ENCODE assay signal across 8 cellular contexts in genomic region chr4:81504685-81505598, GRCh38. TPM values are rescaled to one million over a fixed set of nuclear protein-coding genes. Genes with fewer than 3 reads are reported as not detected.
DNase-seq lines count a peak whose midpoint lies in the region; ATAC-seq lines count a peak whose summit lies in the region.

No MANE protein-coding gene starts in this region.

- H3K36me3 ChIP-seq in skeletal muscle tissue (ENCODE audit: control insufficient read depth in 3 of 3, insufficient read depth in 3 of 3, low read length in 3 of 3) (no peaks in the 10 kb centered on the region), H7 (replicated peaks; ENCODE audit: control insufficient read depth, insufficient read depth, low read length) (no peaks in the 10 kb centered on the region)

- no peaks in the 10 kb centered on the region for H3K9me3 ChIP-seq in skeletal muscle tissue (ENCODE audit: control insufficient read depth in 3 of 3, low read length in 3 of 3)

- peak; percentile 65 for DNase-seq in activated CD4-positive, alpha-beta T cell treated with anti-CD3 and anti-CD28 coated beads, Interleukin-2, amount 50 U/mL, for 1 hour
- DNase-seq in epithelial cell of prostate (ENCODE audit: low read depth, low spot score) (no peak), H7 (no peak), occipital lobe (lab: John Stamatoyannopoulos, UW) (no peak), GM03348 (ENCODE audit: low spot score) (no peak)

- H3K27me3 ChIP-seq in skeletal muscle tissue (ENCODE audit: control insufficient read depth in 3 of 3, insufficient read depth in 3 of 3, low read length in 3 of 3) (no peaks in the 10 kb centered on the region), H7 (ENCODE audit: control insufficient read depth, insufficient read depth, low read length) (no peaks in the 10 kb centered on the region)

- H3K4me1 ChIP-seq in skeletal muscle tissue (ENCODE audit: control insufficient read depth in 3 of 3, insufficient read depth in 3 of 3, low read length in 3 of 3), result peaks cover 0 to 3% (median 0%) of the 10 kb centered on the region in 3 donors

- H3K4me3 ChIP-seq in skeletal muscle tissue (ENCODE audit: low read length in 3 of 3) (peak overlapping the region in 2 of 3 donors; percentile 15 to 25), H7 (ENCODE audit: insufficient read depth, low read depth, low read length) (no peak overlapping the region)

- peak overlapping the region in 1 of 3 donors; percentile 32 for H3K9ac ChIP-seq in skeletal muscle tissue (ENCODE audit: low read depth in 1 of 3, low read length in 3 of 3)

- ATAC-seq in GM18861 (IDR thresholded peaks at IDR 0.05; ENCODE audit: unreplicated experiment) (peak; percentile 42), HG03280 (IDR thresholded peaks at IDR 0.05; ENCODE audit: unreplicated experiment) (peak; percentile 54)

- peak overlapping the region; percentile 20 for H3K27ac ChIP-seq in epithelial cell of prostate
- peak overlapping the region; percentile 60 for H3K27ac ChIP-seq in skeletal muscle tissue (ENCODE audit: low read depth, low read length)

RNA-seq across cellular contexts. Expression of gene RASGEF1B, which starts 33.2 kb away (rescaled TPM):
- total RNA-seq in skeletal muscle tissue (9.9 TPM), occipital lobe (63.2 TPM)
- total RNA-seq in H7 (2014; rRNA removed; shearing (Covaris generic)), result 4.0 and 6.1 TPM in 2 replicates
